In genomic region chr20:18137412-18138265, GRCh38 we compare ENCODE assay signal across 1 cellular context.
A peak's percentile ranks its signal among the peaks of the same experiment; 100 is the strongest.
TF ChIP-seq lines count a peak whose summit lies in the region.

TSS of gene KAT14 (plus strand) at chr20:18137863. CDS start at chr20:18142661, 4,798 bp downstream.
TSS of gene PET117 (plus strand) at chr20:18137863. CDS start at chr20:18137956, 93 bp downstream.

TF ChIP-seq in HepG2, 621 proteins besides CTCF, POLR2A, EP300 and RAD21 (continued from another document and continues in another):
- TF ChIP-seq ARID5B (CRISPR knock-in tag; IDR thresholded peaks at IDR 0.05) = peak; percentile 90
- TF ChIP-seq ONECUT2 (CRISPR knock-in tag; IDR thresholded peaks at IDR 0.05) = peak; percentile 49; the same call in 1 of the 2 replicates
- TF ChIP-seq NFIC (IDR thresholded peaks at IDR 0.05; ENCODE audit: low read length) = no peak; the same call in 1 of the 2 replicates
- TF ChIP-seq NFKBIZ (CRISPR knock-in tag; IDR thresholded peaks at IDR 0.05) = peak; percentile 88
- peak; percentile 80 for TF ChIP-seq ZBTB7B (CRISPR knock-in tag; IDR thresholded peaks at IDR 0.05)
- TF ChIP-seq ZNF550 (CRISPR knock-in tag; IDR thresholded peaks at IDR 0.05; ENCODE audit: borderline replicate concordance) = peak; percentile 92
- peak; percentile 99 for TF ChIP-seq ZNF451 (CRISPR knock-in tag; IDR thresholded peaks at IDR 0.05)
- peak; percentile 88 for TF ChIP-seq ZNF510 (CRISPR knock-in tag; IDR thresholded peaks at IDR 0.05; ENCODE audit: low read depth)
- peak; percentile 97 for TF ChIP-seq ZNF781 (CRISPR knock-in tag; IDR thresholded peaks at IDR 0.05; ENCODE audit: borderline replicate concordance, not compliant biosample characterization)
- TF ChIP-seq MAF1 (CRISPR knock-in tag; IDR thresholded peaks at IDR 0.05; ENCODE audit: borderline replicate concordance) = peak; percentile 97
- peak; percentile 97 for TF ChIP-seq ZNF780A (CRISPR knock-in tag; IDR thresholded peaks at IDR 0.05)
- peak; percentile 79 for TF ChIP-seq HMGXB3 (CRISPR knock-in tag; IDR thresholded peaks at IDR 0.05; ENCODE audit: borderline replicate concordance)
- TF ChIP-seq FOXK2 (IDR thresholded peaks at IDR 0.05) = 0 out of 2 replicates have a peak, but pooled peaks have one; percentile 12
- peak; percentile 98 for TF ChIP-seq ZNF619 (CRISPR knock-in tag; IDR thresholded peaks at IDR 0.05)
- peak; percentile 99 for TF ChIP-seq E2F2 (CRISPR knock-in tag; IDR thresholded peaks at IDR 0.05; ENCODE audit: borderline replicate concordance)
- TF ChIP-seq DDIT3 (CRISPR knock-in tag; IDR thresholded peaks at IDR 0.05) = no peak; the same call in 1 of the 2 replicates
- peak; percentile 82 for TF ChIP-seq BCL6 (CRISPR knock-in tag; IDR thresholded peaks at IDR 0.05)
- peak; percentile 81 for TF ChIP-seq ETV5 (CRISPR knock-in tag; IDR thresholded peaks at IDR 0.05; ENCODE audit: borderline replicate concordance)
- peak; percentile 100 for TF ChIP-seq ARNT2 (CRISPR knock-in tag; IDR thresholded peaks at IDR 0.05; ENCODE audit: low read depth)
- peak; percentile 99 for TF ChIP-seq ZNF563 (CRISPR knock-in tag; IDR thresholded peaks at IDR 0.05)
- peak; percentile 96 for TF ChIP-seq MLXIP (CRISPR knock-in tag; IDR thresholded peaks at IDR 0.05; ENCODE audit: borderline replicate concordance)
- TF ChIP-seq ADNP (CRISPR knock-in tag; IDR thresholded peaks at IDR 0.05) = peak; percentile 73; the same call in 1 of the 2 replicates
- TF ChIP-seq ZXDC (CRISPR knock-in tag; IDR thresholded peaks at IDR 0.05) = peak; percentile 97
- peak; percentile 73 for TF ChIP-seq HOMEZ (CRISPR knock-in tag; IDR thresholded peaks at IDR 0.05; ENCODE audit: low read depth)
- peak; percentile 88 for TF ChIP-seq SP4 (CRISPR knock-in tag; IDR thresholded peaks at IDR 0.05)
- no peak for TF ChIP-seq TRAFD1 (CRISPR knock-in tag; IDR thresholded peaks at IDR 0.05; ENCODE audit: borderline replicate concordance)
- peak; percentile 100 for TF ChIP-seq MTERF4 (CRISPR knock-in tag; IDR thresholded peaks at IDR 0.05)
- no peak for TF ChIP-seq ZFP36L2 (CRISPR knock-in tag; IDR thresholded peaks at IDR 0.05)
- TF ChIP-seq PHF20 (CRISPR knock-in tag; IDR thresholded peaks at IDR 0.05) = peak; percentile 96
- TF ChIP-seq SMAD3 (CRISPR knock-in tag; IDR thresholded peaks at IDR 0.05) = peak; percentile 93; the same call in 1 of the 2 replicates
